In the genomic region with DNA sequence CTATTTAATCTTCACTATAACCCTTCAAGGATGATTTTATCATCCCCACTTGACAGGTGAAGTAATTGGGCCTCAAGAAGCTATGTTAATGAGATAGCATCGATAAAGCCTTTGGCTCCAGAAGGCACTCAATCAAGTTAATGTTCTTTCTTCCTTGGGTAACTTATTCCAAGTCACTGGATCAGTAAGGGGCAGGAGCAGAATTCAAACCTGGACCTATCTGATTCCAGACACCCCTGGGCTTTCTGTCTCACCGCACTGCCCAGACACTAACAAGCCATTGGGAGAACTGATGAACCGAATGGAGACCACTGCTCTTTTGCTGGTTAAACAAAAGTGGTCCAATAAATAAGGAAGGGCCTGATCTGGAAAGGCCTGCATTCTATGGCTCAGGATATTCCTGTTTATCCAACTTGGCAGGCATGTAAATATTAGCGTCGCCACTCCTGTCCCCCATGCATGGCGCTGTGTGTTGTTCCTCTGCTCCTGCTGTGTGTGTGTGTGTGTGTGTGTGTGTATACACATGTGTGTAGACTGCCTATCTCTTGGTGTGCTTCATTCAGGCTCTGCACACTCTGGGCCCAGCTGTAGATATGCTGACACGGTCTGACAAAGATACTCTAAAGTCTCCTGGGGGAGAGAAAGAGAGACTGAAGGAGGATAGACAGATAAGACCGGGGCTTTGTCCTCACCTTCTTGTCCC, we compare ENCODE assay signal across 22 cellular contexts. TPM values are rescaled to one million over a fixed set of nuclear protein-coding genes. Genes with fewer than 3 reads are reported as not detected.
DNase-seq lines count a peak whose midpoint lies in the region; ATAC-seq, FAIRE-seq and TF ChIP-seq lines count a peak whose summit lies in the region.
"Had no signal": no experiment of that assay in that cellular context is flagged by ENCODE, and none has a peak within 500 bp of the region (broad histone marks: within the 10 kb centered on the region; RNA-seq: fewer than 3 reads in every experiment).

No MANE protein-coding gene starts in this region.

- no peak overlapping the region for H2AK5ac ChIP-seq in trophoblast cell (ENCODE audit: low read length)

- H2BK5ac ChIP-seq in trophoblast cell (ENCODE audit: low read depth, low read length, poor library complexity) = no peak overlapping the region

- peaks cover 9% of the 10 kb centered on the region for H3K79me1 ChIP-seq in trophoblast cell (ENCODE audit: low read length)

- H4K8ac ChIP-seq in trophoblast cell (ENCODE audit: low read depth, low read length) = no peak overlapping the region

- H3K4me1 ChIP-seq in adipocyte (ENCODE audit: control insufficient read depth, insufficient read depth, low read length) (peaks cover 55% of the 10 kb centered on the region), mucosa of rectum (ENCODE audit: control insufficient read depth in 2 of 2, insufficient read depth in 2 of 2, low read length in 2 of 2) (no peaks in the 10 kb centered on the region), gastrocnemius medialis (peaks cover 25 to 45% of the 10 kb centered on the region in 2 donors), trophoblast cell (ENCODE audit: control insufficient read depth in 1 of 2, insufficient read depth in 2 of 2, low read length in 2 of 2) (peaks cover 12 to 14% of the 10 kb centered on the region in 2 experiments)

- no peak overlapping the region for H3K4ac ChIP-seq in trophoblast cell (ENCODE audit: low read depth, low read length)

- peak overlapping the region; percentile 38 to 68 for H3K27ac ChIP-seq in mucosa of rectum (ENCODE audit: low read depth in 2 of 2, low read length in 2 of 2)
- H3K27ac ChIP-seq in gastrocnemius medialis = peak overlapping the region; percentile 82 to 84 (median 84)
- no peak overlapping the region for H3K27ac ChIP-seq in trophoblast cell (ENCODE audit: low read depth, low read length)
- H3K27ac ChIP-seq: epithelial cell of prostate had no signal

- H2AFZ ChIP-seq in trophoblast cell (ENCODE audit: insufficient read depth, low read length, poor library complexity) = no peak overlapping the region
- H2AFZ ChIP-seq: GM23338 had no signal

- H3K79me2 ChIP-seq in trophoblast cell (ENCODE audit: control insufficient read depth, insufficient read depth, low read length, poor library complexity) = no peaks in the 10 kb centered on the region

- no peak for ATAC-seq in gastrocnemius medialis
- ATAC-seq: activated naive CD8-positive, alpha-beta T cell treated with anti-CD3 and anti-CD28 coated beads, Interleukin-2, amount 50 U/mL, for 24 hours; GM23338; HepG2; mucosa of descending colon had no signal

- no peak overlapping the region for H2BK120ac ChIP-seq in trophoblast cell (ENCODE audit: insufficient read depth, low read length, poor library complexity)

- H3K9me3 ChIP-seq in adipocyte (ENCODE audit: control insufficient read depth, low read length) (no peaks in the 10 kb centered on the region), mucosa of rectum (ENCODE audit: control insufficient read depth in 2 of 2, low read length in 2 of 2) (no peaks in the 10 kb centered on the region), gastrocnemius medialis (no peaks in the 10 kb centered on the region), trophoblast cell (ENCODE audit: insufficient read depth, low read depth, low read length) (peaks cover 2% of the 10 kb centered on the region)
- H3K9me3 ChIP-seq: heart left ventricle, mucosa of descending colon had no signal

- intact Hi-C loops in gastrocnemius medialis (cut with DNase I; ENCODE audit: low total_unique reads) = no loop called here

- DNase-seq in D721Med (ENCODE audit: insufficient read length, low spot score) (no peak), adipocyte (ENCODE audit: low read depth) (no peak), gastrocnemius medialis (no peak), GM20000 (ENCODE audit: low spot score) (no peak), LoVo (ENCODE audit: low spot score) (no peak), trophoblast cell (no peak)
- no peak for DNase-seq in activated naive CD4-positive, alpha-beta T cell treated with anti-CD3 and anti-CD28 coated beads, Interleukin-2, amount 50 U/mL, for 16 hours
- DNase-seq: ACHN; activated CD4-positive, alpha-beta T cell treated with anti-CD3 and anti-CD28 coated beads, Interleukin-2, amount 50 U/mL, for 4 hours; activated naive CD8-positive, alpha-beta T cell treated with anti-CD3 and anti-CD28 coated beads, Interleukin-2, amount 50 U/mL, for 24 hours; heart left ventricle; mucosa of descending colon; MV-4-11; NCI-H2029 treated with DMSO at 0.1 percent for 48 hours; NCI-H69; stimulated activated CD4-positive, alpha-beta T cell treated with anti-CD3 and anti-CD28 coated beads, Interleukin-1b, Interleukin-23, amount 100 ng/mL, for 48 hours had no signal

- no peak overlapping the region for H4K12ac ChIP-seq in trophoblast cell (ENCODE audit: low read depth, low read length)

- TF ChIP-seq CTCF in D721Med (IDR thresholded peaks at IDR 0.05; ENCODE audit: insufficient read depth, missing control alignments) (no peak), gastrocnemius medialis (IDR thresholded peaks at IDR 0.05 in 4 of 5, conservative IDR thresholded peaks at IDR 0.05 in 1 of 5) (no peak), GM20000 (IDR thresholded peaks at IDR 0.05; ENCODE audit: extremely low read depth, missing control alignments) (no peak)

- no peak overlapping the region for H2BK12ac ChIP-seq in trophoblast cell (ENCODE audit: low read length)

- TF ChIP-seq POLR2A in gastrocnemius medialis (IDR thresholded peaks at IDR 0.05) = no peak

- WGBS in trophoblast cell (ENCODE audit: extremely low coverage, insufficient coverage, insufficient read length) = no CpG with 5 or more reads among the region's 8 CpGs

- no peaks in the 10 kb centered on the region for H3K27me3 ChIP-seq in adipocyte (replicated peaks; ENCODE audit: control insufficient read depth, insufficient read depth, low read length)
- H3K27me3 ChIP-seq in mucosa of rectum (ENCODE audit: control insufficient read depth in 2 of 2, insufficient read depth in 2 of 2, low read length in 2 of 2) = peaks cover 0 to 5% of the 10 kb centered on the region in 2 donors
- no peaks in the 10 kb centered on the region for H3K27me3 ChIP-seq in gastrocnemius medialis
- H3K27me3 ChIP-seq in trophoblast cell (ENCODE audit: insufficient read depth, low read length) = no peaks in the 10 kb centered on the region
- H3K27me3 ChIP-seq: heart left ventricle had no signal

- H3K4me3 ChIP-seq in adipocyte (ENCODE audit: low read length) (no peak overlapping the region), mucosa of rectum (ENCODE audit: low read length in 2 of 2) (peak overlapping the region in 1 of 2 donors; percentile 9), gastrocnemius medialis (peak overlapping the region in 1 of 4 donors; percentile 12), trophoblast cell (ENCODE audit: low read depth, low read length) (no peak overlapping the region)
- H3K4me3 ChIP-seq: GM23338, heart left ventricle, mucosa of descending colon had no signal

- H3K14ac ChIP-seq in trophoblast cell (ENCODE audit: low read length) = no peak overlapping the region

- no peak overlapping the region for H3K4me2 ChIP-seq in trophoblast cell (ENCODE audit: low read length)
- H3K4me2 ChIP-seq: GM23338 had no signal

- H3K36me3 ChIP-seq in adipocyte (ENCODE audit: control insufficient read depth, insufficient read depth, low read length, severe bottlenecking) (no peaks in the 10 kb centered on the region), mucosa of rectum (ENCODE audit: control insufficient read depth in 2 of 2, insufficient read depth in 2 of 2, low read length in 2 of 2) (no peaks in the 10 kb centered on the region), gastrocnemius medialis (no peaks in the 10 kb centered on the region), trophoblast cell (ENCODE audit: control insufficient read depth in 1 of 2, insufficient read depth in 2 of 2, low read length in 2 of 2) (no peaks in the 10 kb centered on the region)
- H3K36me3 ChIP-seq: heart left ventricle had no signal

- H3K9ac ChIP-seq in adipocyte (ENCODE audit: low read length) (peak overlapping the region; percentile 74), mucosa of rectum (ENCODE audit: low read depth in 1 of 2, low read length in 2 of 2) (peak overlapping the region in 1 of 2 donors; percentile 17), trophoblast cell (ENCODE audit: low read length) (no peak overlapping the region)

- no peak overlapping the region for H3K23ac ChIP-seq in trophoblast cell (ENCODE audit: low read length)

- in situ Hi-C loops in gastrocnemius medialis (cut with MboI; ENCODE audit: low sequenced_read_pairs in 4 of 4) = no loop called here

- FAIRE-seq in D721Med (lab: Jason Lieb, UNC) = peak; percentile 99
- FAIRE-seq: colon, HepG2, keratinocyte had no signal

- no peak overlapping the region for H3K18ac ChIP-seq in trophoblast cell (ENCODE audit: low read length)

- H4K91ac ChIP-seq in trophoblast cell (ENCODE audit: low read depth, low read length) = no peak overlapping the region

RNA-seq across cellular contexts. Expression of a gene that starts 6.9 kb away (rescaled TPM):
- total RNA-seq in gastrocnemius medialis = 10 to 100 TPM; 12.8 to 39.5 (median 22.6) TPM
- 3.2 TPM in 2 replicates for polyA plus RNA-seq in trophoblast cell (2013)
- total RNA-seq: HepG2 had no signal
- polyA plus RNA-seq: HepG2, keratinocyte had no signal

RNA-seq across cellular contexts. Expression of a gene that starts 15.9 kb away (rescaled TPM):
- 10 to 100 TPM; 33.6 to 67.6 (median 43.3) TPM for total RNA-seq in gastrocnemius medialis
- 59.9 and 63.0 TPM in 2 replicates for polyA plus RNA-seq in trophoblast cell (2013)

RNA-seq across cellular contexts. Expression of a gene that starts 43.0 kb away (rescaled TPM):
- 10 to 100 TPM; 11.1 to 24.9 (median 21.2) TPM for total RNA-seq in gastrocnemius medialis
- polyA plus RNA-seq in trophoblast cell (2013) = 43.6 and 45.1 TPM in 2 replicates

RNA-seq across cellular contexts. Expression of a gene that starts 50.7 kb away (rescaled TPM):
- total RNA-seq in gastrocnemius medialis = 100 to 1,000 TPM in 2 of 4 donors, 10 to 100 TPM in 2; 76.6 to 384 (median 229) TPM
- 14.7 and 15.2 TPM in 2 replicates for polyA plus RNA-seq in trophoblast cell (2013)
